In the genomic region with DNA sequence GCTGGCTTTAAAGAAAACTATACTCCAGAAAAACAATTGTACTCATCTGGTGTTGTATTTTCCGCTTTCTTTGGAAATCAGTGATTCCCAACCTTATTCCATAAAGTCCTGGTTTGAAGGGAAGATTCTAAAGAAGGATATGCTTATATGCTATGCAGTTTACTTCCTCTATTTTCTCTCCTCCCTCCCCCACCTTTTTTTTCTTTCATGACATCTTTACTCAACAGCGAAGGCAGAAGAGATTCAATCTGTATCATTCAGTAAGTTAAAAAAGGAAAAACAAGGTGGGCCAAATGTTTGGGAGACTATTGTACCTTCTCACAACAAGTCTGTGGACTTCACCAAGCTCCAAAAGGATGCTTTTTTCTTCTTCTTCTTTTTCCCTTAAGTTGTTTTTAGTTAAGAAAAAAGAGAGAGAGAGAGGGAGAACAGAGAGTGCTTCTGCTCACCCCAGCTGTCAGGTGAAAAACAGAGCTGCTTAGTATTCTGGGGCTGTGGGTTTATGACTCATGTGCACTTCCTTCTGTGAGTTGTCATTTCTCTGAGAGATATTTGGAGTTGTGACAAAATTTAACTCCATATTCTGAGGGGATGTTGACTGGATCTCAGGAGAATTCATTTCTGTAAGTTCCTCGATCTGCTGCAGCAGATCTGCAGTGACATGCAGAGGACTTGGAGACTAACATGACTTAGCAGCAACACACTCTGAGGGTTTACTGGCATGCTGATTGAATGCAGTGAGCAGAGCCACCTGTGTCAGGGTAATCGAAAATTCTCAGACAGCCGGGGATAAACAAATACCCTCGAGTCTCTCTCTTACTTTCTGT, we compare ENCODE assay signal across 7 cellular contexts.
A peak's percentile ranks its signal among the peaks of the same experiment; 100 is the strongest.
DNase-seq lines count a peak whose midpoint lies in the region; ATAC-seq and TF ChIP-seq lines count a peak whose summit lies in the region.

No MANE protein-coding gene starts in this region.

- peak overlapping the region in 7 of 10 donors; percentile 42 to 88 (median 51) for H3K27ac ChIP-seq in heart right ventricle

- TF ChIP-seq CTCF in heart right ventricle (IDR thresholded peaks at IDR 0.05) = no peak

- peaks cover 0 to 26% (median 13%) of the 10 kb centered on the region in 9 donors for H3K4me1 ChIP-seq in heart right ventricle

- H3K27me3 ChIP-seq in heart right ventricle = no peaks in the 10 kb centered on the region

- peak overlapping the region; percentile 56 for H3K27ac Mint-ChIP-seq in activated T-helper 17 cell treated with anti-CD3 and anti-CD28 coated beads, Interleukin-2, amount 50 U/mL, for 72 hours

- peak; percentile 77 for DNase-seq in OCI-M1 (lab: John Stamatoyannopoulos, UW)
- DNase-seq in heart right ventricle = no peak
- DNase-seq in stimulated activated CD4-positive, alpha-beta T cell treated with anti-CD3 and anti-CD28 coated beads, Interleukin-4, amount 100 ng/mL, for 4 hours = peak; percentile 12 to 52
- DNase-seq in hippocampal formation (lab: John Stamatoyannopoulos, UW) = no peak

- H3K36me3 ChIP-seq in heart right ventricle = no peaks in the 10 kb centered on the region

- H3K4me1 Mint-ChIP-seq in activated T-helper 17 cell treated with anti-CD3 and anti-CD28 coated beads, Interleukin-2, amount 50 U/mL, for 72 hours = peaks cover 15% of the 10 kb centered on the region

- peak overlapping the region in 1 of 10 donors; percentile 16 for H3K4me3 ChIP-seq in heart right ventricle

- WGBS in heart right ventricle, 2 donors = 42% methylated on average over 6 of the region's 6 CpGs

- no peaks in the 10 kb centered on the region for H3K9me3 ChIP-seq in heart right ventricle

- peak overlapping the region; percentile 76 for H3K4me3 Mint-ChIP-seq in activated T-helper 17 cell treated with anti-CD3 and anti-CD28 coated beads, Interleukin-2, amount 50 U/mL, for 72 hours

- no peaks in the 10 kb centered on the region for H3K27me3 Mint-ChIP-seq in activated T-helper 17 cell treated with anti-CD3 and anti-CD28 coated beads, Interleukin-2, amount 50 U/mL, for 72 hours

- H3K9me3 Mint-ChIP-seq in activated T-helper 17 cell treated with anti-CD3 and anti-CD28 coated beads, Interleukin-2, amount 50 U/mL, for 72 hours = no peaks in the 10 kb centered on the region

- ATAC-seq in GM18909 (IDR thresholded peaks at IDR 0.05; ENCODE audit: poor library complexity, unreplicated experiment) (peak; percentile 87), HG03039 (IDR thresholded peaks at IDR 0.05; ENCODE audit: unreplicated experiment) (peak; percentile 83), heart right ventricle (peak in 7 of 8 donors; percentile 64 to 88 (median 81))
- peak; percentile 80 for ATAC-seq in activated T-helper 17 cell treated with anti-CD3 and anti-CD28 coated beads, Interleukin-2, amount 50 U/mL, for 72 hours (replicated peaks)

- H3K36me3 Mint-ChIP-seq in activated T-helper 17 cell treated with anti-CD3 and anti-CD28 coated beads, Interleukin-2, amount 50 U/mL, for 72 hours (ENCODE audit: low read depth) = no peaks in the 10 kb centered on the region

- intact Hi-C loops in heart right ventricle (cut with DNase I) = loop anchor here in 1 of 10 donors (10.0 kb wide), 1 partner anchor 189 kb away; no protein-coding TSS in a partner anchor

Comparison
In these comparisons a context has a peak if more than half of its experiments do, and no peak if none do; other contexts are left out.
1. DNase-seq: peak in OCI-M1 (single experiment) and stimulated activated CD4-positive, alpha-beta T cell treated with anti-CD3 and anti-CD28 coated beads, Interleukin-4, amount 100 ng/mL, for 4 hours (2 of 2); none in heart right ventricle (0 of 2) and hippocampal formation (0 of 2).
2. Peak in every context shown above with its lines, with median percentiles within 50 percentile points of each other: ATAC-seq.